Comparison of ENCODE assay signal across 1 cellular context in genomic region chr9:137068539-137069507, GRCh38.
TF ChIP-seq lines count a peak whose summit lies in the region.

No MANE protein-coding gene starts in this region.

TF ChIP-seq in HepG2, 621 proteins besides CTCF, POLR2A, EP300 and RAD21 (continued from another document and continues in another):
- TF ChIP-seq ZBTB7A (CRISPR knock-in tag; IDR thresholded peaks at IDR 0.05) (peak; percentile 65; the same call in 1 of the 2 replicates), ELF4 (CRISPR knock-in tag; IDR thresholded peaks at IDR 0.05; ENCODE audit: borderline replicate concordance) (no peak), ZNF281 (CRISPR knock-in tag; IDR thresholded peaks at IDR 0.05; ENCODE audit: borderline replicate concordance) (no peak), ZNF572 (CRISPR knock-in tag; IDR thresholded peaks at IDR 0.05) (no peak), CREB1 (IDR thresholded peaks at IDR 0.05) (no peak), CREB1 (CRISPR knock-in tag; IDR thresholded peaks at IDR 0.05) (no peak), ISL2 (CRISPR knock-in tag; IDR thresholded peaks at IDR 0.05) (no peak), ZFP37 (CRISPR knock-in tag; IDR thresholded peaks at IDR 0.05; ENCODE audit: borderline replicate concordance) (no peak), ZNF574 (CRISPR knock-in tag; IDR thresholded peaks at IDR 0.05) (no peak), ZNF18 (CRISPR knock-in tag; IDR thresholded peaks at IDR 0.05; ENCODE audit: insufficient replicate concordance) (no peak), KDM5A (IDR thresholded peaks at IDR 0.05; ENCODE audit: borderline replicate concordance, low read length) (no peak), MAZ (IDR thresholded peaks at IDR 0.05; ENCODE audit: borderline replicate concordance, low read depth, low read length) (no peak), MAZ (CRISPR knock-in tag; IDR thresholded peaks at IDR 0.05; ENCODE audit: low read depth) (no peak), ZNF292 (CRISPR knock-in tag; IDR thresholded peaks at IDR 0.05; ENCODE audit: borderline replicate concordance, low read depth) (no peak), RFX3 (CRISPR knock-in tag; IDR thresholded peaks at IDR 0.05) (no peak), RERE (CRISPR knock-in tag; IDR thresholded peaks at IDR 0.05; ENCODE audit: low read depth) (no peak), JUNB (CRISPR knock-in tag; IDR thresholded peaks at IDR 0.05; ENCODE audit: borderline replicate concordance) (no peak), ZNF589 (CRISPR knock-in tag; conservative IDR thresholded peaks at IDR 0.05) (no peak), ESRRA (CRISPR knock-in tag; IDR thresholded peaks at IDR 0.05; ENCODE audit: low read depth) (no peak), ZNF607 (CRISPR knock-in tag; IDR thresholded peaks at IDR 0.05; ENCODE audit: borderline replicate concordance) (no peak), SMYD3 (CRISPR knock-in tag; IDR thresholded peaks at IDR 0.05) (no peak), ZNF343 (CRISPR knock-in tag; IDR thresholded peaks at IDR 0.05) (no peak), GMEB1 (CRISPR knock-in tag; IDR thresholded peaks at IDR 0.05; ENCODE audit: borderline replicate concordance) (no peak), FOXM1 (CRISPR knock-in tag; IDR thresholded peaks at IDR 0.05) (no peak), REL (CRISPR knock-in tag; conservative IDR thresholded peaks at IDR 0.05) (no peak), PITX1 (CRISPR knock-in tag; IDR thresholded peaks at IDR 0.05) (peak; percentile 18; the same call in 1 of the 2 replicates), ZSCAN12 (CRISPR knock-in tag; IDR thresholded peaks at IDR 0.05) (no peak), FIP1L1 (IDR thresholded peaks at IDR 0.05; ENCODE audit: borderline replicate concordance, insufficient read depth, low read depth, low read length) (no peak), TIGD3 (CRISPR knock-in tag; IDR thresholded peaks at IDR 0.05; ENCODE audit: borderline replicate concordance) (no peak), MIXL1 (CRISPR knock-in tag; IDR thresholded peaks at IDR 0.05) (no peak), YY1 (IDR thresholded peaks at IDR 0.05; ENCODE audit: insufficient read depth, insufficient replicate concordance, low read depth, low read length) (no peak), ZNF30 (CRISPR knock-in tag; IDR thresholded peaks at IDR 0.05) (peak; percentile 15; the same call in 1 of the 2 replicates)
- TF ChIP-seq, protein P1, sequence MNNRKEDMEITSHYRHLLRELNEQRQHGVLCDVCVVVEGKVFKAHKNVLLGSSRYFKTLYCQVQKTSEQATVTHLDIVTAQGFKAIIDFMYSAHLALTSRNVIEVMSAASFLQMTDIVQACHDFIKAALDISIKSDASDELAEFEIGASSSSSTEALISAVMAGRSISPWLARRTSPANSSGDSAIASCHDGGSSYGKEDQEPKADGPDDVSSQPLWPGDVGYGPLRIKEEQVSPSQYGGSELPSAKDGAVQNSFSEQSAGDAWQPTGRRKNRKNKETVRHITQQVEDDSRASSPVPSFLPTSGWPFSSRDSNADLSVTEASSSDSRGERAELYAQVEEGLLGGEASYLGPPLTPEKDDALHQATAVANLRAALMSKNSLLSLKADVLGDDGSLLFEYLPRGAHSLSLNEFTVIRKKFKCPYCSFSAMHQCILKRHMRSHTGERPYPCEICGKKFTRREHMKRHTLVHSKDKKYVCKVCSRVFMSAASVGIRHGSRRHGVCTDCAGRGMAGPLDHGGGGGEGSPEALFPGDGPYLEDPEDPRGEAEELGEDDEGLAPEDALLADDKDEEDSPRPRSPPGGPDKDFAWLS (CRISPR knock-in tag; IDR thresholded peaks at IDR 0.05; ENCODE audit: borderline replicate concordance), result no peak
- TF ChIP-seq, protein P2, sequence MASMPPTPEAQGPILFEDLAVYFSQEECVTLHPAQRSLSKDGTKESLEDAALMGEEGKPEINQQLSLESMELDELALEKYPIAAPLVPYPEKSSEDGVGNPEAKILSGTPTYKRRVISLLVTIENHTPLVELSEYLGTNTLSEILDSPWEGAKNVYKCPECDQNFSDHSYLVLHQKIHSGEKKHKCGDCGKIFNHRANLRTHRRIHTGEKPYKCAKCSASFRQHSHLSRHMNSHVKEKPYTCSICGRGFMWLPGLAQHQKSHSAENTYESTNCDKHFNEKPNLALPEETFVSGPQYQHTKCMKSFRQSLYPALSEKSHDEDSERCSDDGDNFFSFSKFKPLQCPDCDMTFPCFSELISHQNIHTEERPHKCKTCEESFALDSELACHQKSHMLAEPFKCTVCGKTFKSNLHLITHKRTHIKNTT (CRISPR knock-in tag; IDR thresholded peaks at IDR 0.05), result no peak
- TF ChIP-seq, protein P3, sequence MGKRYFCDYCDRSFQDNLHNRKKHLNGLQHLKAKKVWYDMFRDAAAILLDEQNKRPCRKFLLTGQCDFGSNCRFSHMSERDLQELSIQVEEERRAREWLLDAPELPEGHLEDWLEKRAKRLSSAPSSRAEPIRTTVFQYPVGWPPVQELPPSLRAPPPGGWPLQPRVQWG (CRISPR knock-in tag; IDR thresholded peaks at IDR 0.05; ENCODE audit: borderline replicate concordance, low read depth), result no peak
- TF ChIP-seq, protein P4, sequence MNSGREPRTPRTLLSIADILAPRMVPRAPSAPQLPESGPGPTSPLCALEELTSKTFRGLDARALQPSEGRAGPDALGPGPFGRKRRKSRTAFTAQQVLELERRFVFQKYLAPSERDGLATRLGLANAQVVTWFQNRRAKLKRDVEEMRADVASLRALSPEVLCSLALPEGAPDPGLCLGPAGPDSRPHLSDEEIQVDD (CRISPR knock-in tag; IDR thresholded peaks at IDR 0.05; ENCODE audit: borderline replicate concordance), result 0 out of 2 replicates have a peak, but pooled peaks have one; percentile 34
- TF ChIP-seq, protein P5, sequence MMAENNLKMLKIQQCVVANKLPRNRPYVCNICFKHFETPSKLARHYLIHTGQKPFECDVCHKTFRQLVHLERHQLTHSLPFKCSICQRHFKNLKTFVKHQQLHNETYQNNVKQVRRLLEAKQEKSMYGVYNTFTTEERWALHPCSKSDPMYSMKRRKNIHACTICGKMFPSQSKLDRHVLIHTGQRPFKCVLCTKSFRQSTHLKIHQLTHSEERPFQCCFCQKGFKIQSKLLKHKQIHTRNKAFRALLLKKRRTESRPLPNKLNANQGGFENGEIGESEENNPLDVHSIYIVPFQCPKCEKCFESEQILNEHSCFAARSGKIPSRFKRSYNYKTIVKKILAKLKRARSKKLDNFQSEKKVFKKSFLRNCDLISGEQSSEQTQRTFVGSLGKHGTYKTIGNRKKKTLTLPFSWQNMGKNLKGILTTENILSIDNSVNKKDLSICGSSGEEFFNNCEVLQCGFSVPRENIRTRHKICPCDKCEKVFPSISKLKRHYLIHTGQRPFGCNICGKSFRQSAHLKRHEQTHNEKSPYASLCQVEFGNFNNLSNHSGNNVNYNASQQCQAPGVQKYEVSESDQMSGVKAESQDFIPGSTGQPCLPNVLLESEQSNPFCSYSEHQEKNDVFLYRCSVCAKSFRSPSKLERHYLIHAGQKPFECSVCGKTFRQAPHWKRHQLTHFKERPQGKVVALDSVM (CRISPR knock-in tag; IDR thresholded peaks at IDR 0.05), result 0 out of 2 replicates have a peak, but pooled peaks have one; percentile 9
